ENCODE assay signal across 20 cellular contexts in the genomic region with DNA sequence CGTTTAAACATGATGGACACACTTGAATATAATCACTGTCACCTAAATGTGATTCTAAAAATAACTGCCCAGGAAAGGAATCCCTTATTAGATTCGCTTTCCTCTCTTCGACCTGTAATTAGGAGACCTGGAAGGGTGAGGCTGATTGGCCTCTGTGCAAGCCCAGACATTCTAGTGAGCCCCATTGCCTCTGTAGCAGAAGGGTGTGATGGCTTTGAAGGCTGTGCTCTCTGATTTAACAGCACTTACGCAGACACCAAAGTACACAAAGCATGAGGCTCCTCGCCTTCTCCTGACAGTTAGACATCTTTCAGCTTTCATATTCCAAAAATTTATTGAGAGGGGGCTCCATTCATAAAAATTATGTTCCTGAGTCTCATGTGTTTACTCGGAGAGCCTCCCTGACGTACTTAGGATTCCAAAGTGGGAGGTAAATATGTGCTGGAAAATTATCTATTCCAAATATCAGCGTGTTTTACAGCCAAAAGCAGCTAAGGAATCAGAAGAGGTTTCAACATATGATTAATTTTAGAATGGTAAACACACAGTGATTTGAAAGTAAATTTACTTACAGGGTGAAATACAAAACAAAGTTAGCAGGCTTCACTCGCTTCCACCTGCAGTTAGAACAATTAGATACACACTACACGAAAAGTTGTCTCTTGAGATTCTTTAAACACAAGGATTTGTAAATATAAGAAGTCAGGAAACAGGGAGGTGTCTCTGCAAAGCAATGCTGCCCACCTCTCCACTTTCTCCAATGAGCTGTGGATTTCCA.
DNase-seq lines count a peak whose midpoint lies in the region; ATAC-seq and TF ChIP-seq lines count a peak whose summit lies in the region.
"Had no signal": no experiment of that assay in that cellular context is flagged by ENCODE, and none has a peak within 500 bp of the region (broad histone marks: within the 10 kb centered on the region; RNA-seq: fewer than 3 reads in every experiment).

No MANE protein-coding gene starts in this region.

- H2AFZ ChIP-seq in PC-3 (ENCODE audit: low read length) = peak overlapping the region; percentile 20; the same call in 1 of the 2 replicates
- H2AFZ ChIP-seq in smooth muscle cell (ENCODE audit: low read depth) = peak overlapping the region; percentile 3
- H2AFZ ChIP-seq: GM23248 had no signal

- POLR2A ChIA-PET in PC-3 (lab: Charles Lee; ENCODE audit: unreplicated experiment) = no interaction called here
- POLR2A ChIA-PET in naive thymus-derived CD4-positive, alpha-beta T cell (lab: Charles Lee) = no interaction called here

- H3K9me3 ChIP-seq in PC-3 (ENCODE audit: low read length) (no peaks in the 10 kb centered on the region), smooth muscle cell (replicated peaks; ENCODE audit: low read depth) (no peaks in the 10 kb centered on the region)
- H3K9me3 ChIP-seq in naive thymus-derived CD4-positive, alpha-beta T cell (ENCODE audit: control insufficient read depth in 2 of 3, low read length in 3 of 3) = no peaks in the 10 kb centered on the region
- H3K9me3 ChIP-seq: esophagus squamous epithelium, SJSA1 had no signal

- peaks cover 0 to 9% (median 4%) of the 10 kb centered on the region in 5 donors for H3K27me3 Mint-ChIP-seq in naive thymus-derived CD4-positive, alpha-beta T cell
- no peaks in the 10 kb centered on the region for H3K27me3 Mint-ChIP-seq in Calu3 (ENCODE audit: unreplicated experiment)
- H3K27me3 Mint-ChIP-seq: effector memory CD8-positive, alpha-beta T cell; stimulated activated memory B cell treated with anti-CD40 and anti-IgM and Interleukin-4, amounts not matched to agents 10 μg/mL and 1 μg/mL and 100 μg/mL, for 72 hours had no signal

- H3K27me3 ChIP-seq in PC-3 (ENCODE audit: low read length) = no peaks in the 10 kb centered on the region
- no peaks in the 10 kb centered on the region for H3K27me3 ChIP-seq in smooth muscle cell (ENCODE audit: low read depth)
- H3K27me3 ChIP-seq in naive thymus-derived CD4-positive, alpha-beta T cell (ENCODE audit: control insufficient read depth in 2 of 2, insufficient read depth in 2 of 2, low read length in 2 of 2) = no peaks in the 10 kb centered on the region
- H3K27me3 ChIP-seq: esophagus squamous epithelium, SJSA1 had no signal

- no peak overlapping the region for H3K27ac Mint-ChIP-seq in naive thymus-derived CD4-positive, alpha-beta T cell
- no peak overlapping the region for H3K27ac Mint-ChIP-seq in Calu3 (ENCODE audit: unreplicated experiment)
- H3K27ac Mint-ChIP-seq: activated naive CD8-positive, alpha-beta T cell treated with anti-CD3 and anti-CD28 coated beads for 36 hours; activated T-helper 2 cell treated with anti-CD3 and anti-CD28 coated beads, Interferon-gamma antibody, Interleukin-2, Interleukin-4, amounts not matched to agents 10 μg/mL and 5 μg/mL and 100 μg/mL, durations not matched to agents 14 hours and 24 hours and 36 hours; effector memory CD8-positive, alpha-beta T cell; stimulated activated memory B cell treated with anti-CD40 and anti-IgM and Interleukin-4, amounts not matched to agents 10 μg/mL and 1 μg/mL and 100 μg/mL, for 72 hours; T-helper 1 cell treated with Interleukin-12 subunit alpha and Interleukin-12 subunit beta and Interleukin-4 antibody, amounts not matched to agents 30 μg/mL and 1 μg/mL, for 36 hours had no signal

- no peaks in the 10 kb centered on the region for H3K9me2 ChIP-seq in PC-3 (replicated peaks; ENCODE audit: low read length)

- no peaks in the 10 kb centered on the region for H3K79me2 ChIP-seq in PC-3 (ENCODE audit: low read length)
- H3K79me2 ChIP-seq in smooth muscle cell (ENCODE audit: low read depth) = peaks cover 6% of the 10 kb centered on the region

- 73% methylated on average over 10 of the region's 10 CpGs for WGBS in smooth muscle cell (ENCODE audit: low lambda C conversion rate)

- H3K36me3 ChIP-seq in PC-3 (ENCODE audit: low read depth, low read length) = no peaks in the 10 kb centered on the region
- H3K36me3 ChIP-seq in smooth muscle cell (ENCODE audit: low read depth) = no peaks in the 10 kb centered on the region
- no peaks in the 10 kb centered on the region for H3K36me3 ChIP-seq in naive thymus-derived CD4-positive, alpha-beta T cell (ENCODE audit: control insufficient read depth in 2 of 3, insufficient read depth in 3 of 3, low read length in 3 of 3)
- H3K36me3 ChIP-seq: esophagus squamous epithelium, SJSA1 had no signal

- H3K27ac ChIP-seq in PC-3 (ENCODE audit: low read length) = no peak overlapping the region
- H3K27ac ChIP-seq in smooth muscle cell (ENCODE audit: low read depth) = no peak overlapping the region
- no peak overlapping the region for H3K27ac ChIP-seq in naive thymus-derived CD4-positive, alpha-beta T cell (ENCODE audit: low read depth, low read length)
- H3K27ac ChIP-seq: esophagus squamous epithelium, GM23248, SJSA1 had no signal

- no peak overlapping the region for H3K4me2 ChIP-seq in PC-3 (ENCODE audit: low read length)
- H3K4me2 ChIP-seq in smooth muscle cell = peak overlapping the region; percentile 29

- H3K9ac ChIP-seq in PC-3 (ENCODE audit: low read length) (no peak overlapping the region), smooth muscle cell (ENCODE audit: low read depth) (no peak overlapping the region)
- H3K9ac ChIP-seq: GM23248 had no signal

- no peak for TF ChIP-seq CTCF in PC-3 (conservative IDR thresholded peaks at IDR 0.05; ENCODE audit: low read depth, low read length)
- no peak for TF ChIP-seq CTCF in smooth muscle cell (IDR thresholded peaks at IDR 0.05; ENCODE audit: borderline replicate concordance, insufficient read depth, poor library complexity, severe bottlenecking)
- TF ChIP-seq CTCF in Calu3 (IDR thresholded peaks at IDR 0.05; ENCODE audit: unreplicated experiment) = no peak

- intact Hi-C loops in PC-3 (cut with micrococcal nuclease) = no loop called here
- intact Hi-C loops in left colon (cut with DNase I, micrococcal nuclease) = no loop called here
- intact Hi-C loops in naive thymus-derived CD4-positive, alpha-beta T cell (cut with micrococcal nuclease) = no loop called here
- intact Hi-C loops in Calu3 (cut with micrococcal nuclease; ENCODE audit: unreplicated experiment) = no loop called here

- CTCF ChIA-PET in PC-3 (lab: Charles Lee) = no interaction called here
- CTCF ChIA-PET in naive thymus-derived CD4-positive, alpha-beta T cell (lab: Charles Lee) = no interaction called here
- CTCF ChIA-PET in Calu3 (lab: Charles Lee) = no interaction called here

- peaks cover 0 to 5% (median 0%) of the 10 kb centered on the region in 11 donors for H3K9me3 Mint-ChIP-seq in naive thymus-derived CD4-positive, alpha-beta T cell
- no peaks in the 10 kb centered on the region for H3K9me3 Mint-ChIP-seq in Calu3 (ENCODE audit: low read depth, unreplicated experiment)
- H3K9me3 Mint-ChIP-seq: activated naive CD8-positive, alpha-beta T cell treated with anti-CD3 and anti-CD28 coated beads for 36 hours; activated T-helper 2 cell treated with anti-CD3 and anti-CD28 coated beads, Interferon-gamma antibody, Interleukin-2, Interleukin-4, amounts not matched to agents 10 μg/mL and 5 μg/mL and 100 μg/mL, durations not matched to agents 14 hours and 24 hours and 36 hours; stimulated activated memory B cell treated with anti-CD40 and anti-IgM and Interleukin-4, amounts not matched to agents 10 μg/mL and 1 μg/mL and 100 μg/mL, for 72 hours; T-helper 1 cell treated with Interleukin-12 subunit alpha and Interleukin-12 subunit beta and Interleukin-4 antibody, amounts not matched to agents 30 μg/mL and 1 μg/mL, for 36 hours had no signal

- H3K4me1 ChIP-seq in PC-3 (ENCODE audit: insufficient read depth, low read length) = peaks cover 3% of the 10 kb centered on the region; the same call in 1 of the 2 replicates
- peaks cover 14% of the 10 kb centered on the region for H3K4me1 ChIP-seq in smooth muscle cell (ENCODE audit: low read depth)
- H3K4me1 ChIP-seq in naive thymus-derived CD4-positive, alpha-beta T cell (ENCODE audit: control insufficient read depth in 2 of 2, insufficient read depth in 2 of 2, low read length in 2 of 2) = no peaks in the 10 kb centered on the region
- H3K4me1 ChIP-seq: SJSA1 had no signal

- H4K20me1 ChIP-seq in PC-3 (ENCODE audit: low read length) = no peaks in the 10 kb centered on the region
- no peaks in the 10 kb centered on the region for H4K20me1 ChIP-seq in smooth muscle cell (ENCODE audit: low read depth)

- H3K4me3 ChIP-seq in PC-3 (ENCODE audit: low read length) (no peak overlapping the region), smooth muscle cell (no peak overlapping the region)
- H3K4me3 ChIP-seq in naive thymus-derived CD4-positive, alpha-beta T cell (ENCODE audit: low read length) = no peak overlapping the region
- H3K4me3 ChIP-seq: esophagus squamous epithelium, GM23248, SJSA1 had no signal

- H3K36me3 Mint-ChIP-seq in naive thymus-derived CD4-positive, alpha-beta T cell = no peaks in the 10 kb centered on the region
- H3K36me3 Mint-ChIP-seq in Calu3 (ENCODE audit: insufficient read depth, unreplicated experiment) = no peaks in the 10 kb centered on the region
- H3K36me3 Mint-ChIP-seq: activated naive CD8-positive, alpha-beta T cell treated with anti-CD3 and anti-CD28 coated beads for 36 hours; stimulated activated memory B cell treated with anti-CD40 and anti-IgM and Interleukin-4, amounts not matched to agents 10 μg/mL and 1 μg/mL and 100 μg/mL, for 72 hours had no signal

- DNase-seq in SIG-M5 treated with dmso at 0.1 percent for 504 hours (lab: John Stamatoyannopoulos, UW; ENCODE audit: unreplicated experiment) (peak; percentile 18), SIG-M5 (lab: John Stamatoyannopoulos, UW) (no peak), PC-3 (no peak), left colon (no peak), smooth muscle cell (lab: John Stamatoyannopoulos, UW; ENCODE audit: unreplicated experiment) (no peak), Calu3 (no peak)
- DNase-seq in naive thymus-derived CD4-positive, alpha-beta T cell = no peak
- DNase-seq: activated CD8-positive, alpha-beta memory T cell treated with anti-CD3 and anti-CD28 coated beads, Interleukin-2, amount 50 U/mL, for 4 hours; activated naive CD8-positive, alpha-beta T cell treated with anti-CD3 and anti-CD28 coated beads for 36 hours; DMS79; effector memory CD8-positive, alpha-beta T cell; esophagus squamous epithelium; GM23248; stimulated activated CD4-positive, alpha-beta T cell treated with anti-CD3 and anti-CD28 coated beads, Interleukin-1b, Interleukin-23, amount 100 ng/mL, for 48 hours had no signal

- H3K4me1 Mint-ChIP-seq in naive thymus-derived CD4-positive, alpha-beta T cell = no peaks in the 10 kb centered on the region
- H3K4me1 Mint-ChIP-seq in Calu3 (ENCODE audit: low read depth, unreplicated experiment) = no peaks in the 10 kb centered on the region
- H3K4me1 Mint-ChIP-seq: activated naive CD8-positive, alpha-beta T cell treated with anti-CD3 and anti-CD28 coated beads for 36 hours; stimulated activated memory B cell treated with anti-CD40 and anti-IgM and Interleukin-4, amounts not matched to agents 10 μg/mL and 1 μg/mL and 100 μg/mL, for 72 hours had no signal

- BruUV-seq in PC-3 (replicated peaks; lab: Mats Ljungman, UMichigan) (no TSS peak), Calu3 (replicated peaks; lab: Mats Ljungman, UMichigan) (no TSS peak)

- no peak for ATAC-seq in PC-3
- peak; percentile 50 for ATAC-seq in left colon
- no peak for ATAC-seq in GM19463 (IDR thresholded peaks at IDR 0.05; ENCODE audit: unreplicated experiment)
- ATAC-seq in naive thymus-derived CD4-positive, alpha-beta T cell = no peak
- ATAC-seq: effector memory CD8-positive, alpha-beta T cell; left lobe of liver; stimulated activated memory B cell treated with anti-CD40 and anti-IgM and Interleukin-4, amounts not matched to agents 10 μg/mL and 1 μg/mL and 100 μg/mL, for 72 hours had no signal

- no peak overlapping the region for H3K4me3 Mint-ChIP-seq in naive thymus-derived CD4-positive, alpha-beta T cell
- H3K4me3 Mint-ChIP-seq in Calu3 (ENCODE audit: low read depth, unreplicated experiment) = no peak overlapping the region
- H3K4me3 Mint-ChIP-seq: activated naive CD8-positive, alpha-beta T cell treated with anti-CD3 and anti-CD28 coated beads for 36 hours; effector memory CD8-positive, alpha-beta T cell; stimulated activated memory B cell treated with anti-CD40 and anti-IgM and Interleukin-4, amounts not matched to agents 10 μg/mL and 1 μg/mL and 100 μg/mL, for 72 hours; T-helper 1 cell treated with Interleukin-12 subunit alpha and Interleukin-12 subunit beta and Interleukin-4 antibody, amounts not matched to agents 30 μg/mL and 1 μg/mL, for 36 hours had no signal

- no peaks in the 10 kb centered on the region for H3F3A ChIP-seq in PC-3 (ENCODE audit: low read length, unreplicated experiment)
- no peaks in the 10 kb centered on the region for H3F3A ChIP-seq in smooth muscle cell (ENCODE audit: low read depth)
